Comparison of ENCODE assay signal across 8 cellular contexts in genomic region chr2:134118279-134119116, GRCh38.
DNase-seq lines count a peak whose midpoint lies in the region; ATAC-seq and TF ChIP-seq lines count a peak whose summit lies in the region.

No MANE protein-coding gene starts in this region.

- no peak for TF ChIP-seq POLR2A in right lobe of liver (IDR thresholded peaks at IDR 0.05)

- H3K4me3 Mint-ChIP-seq in activated CD4-positive, alpha-beta T cell treated with anti-CD3 and anti-CD28 coated beads for 36 hours, result peak overlapping the region; percentile 80

- TF ChIP-seq CTCF in BJ (IDR thresholded peaks at IDR 0.05; ENCODE audit: insufficient read depth, low read depth, low read length), result peak; percentile 77
- peak; percentile 57 for TF ChIP-seq CTCF in colonic mucosa (IDR thresholded peaks at IDR 0.05)
- peak; percentile 78 to 91 (median 86) for TF ChIP-seq CTCF in right lobe of liver (IDR thresholded peaks at IDR 0.05)

- CTCF ChIA-PET in BJ (lab: Yijun Ruan, JAX), result interaction anchor here (0.6 to 7.6 kb wide), 45 partner anchors 9 to 799 kb away, joined by 3 to 134 read pairs (median 4); partner anchors contain the start of genes ACMSD and MGAT5
- CTCF ChIA-PET in activated CD4-positive, alpha-beta T cell treated with anti-CD3 and anti-CD28 coated beads for 36 hours (lab: Charles Lee), result interaction anchor here (0.6 to 5.7 kb wide), 46 partner anchors 9 to 343 kb away, joined by 3 to 125 read pairs (median 5); no protein-coding TSS in a partner anchor

- peaks cover 2% of the 10 kb centered on the region for H3K27me3 Mint-ChIP-seq in activated CD4-positive, alpha-beta T cell treated with anti-CD3 and anti-CD28 coated beads for 36 hours

- H3K36me3 ChIP-seq in BJ (ENCODE audit: control insufficient read depth, insufficient read depth, low read length), result no peaks in the 10 kb centered on the region
- no peaks in the 10 kb centered on the region for H3K36me3 ChIP-seq in colonic mucosa
- H3K36me3 ChIP-seq in right lobe of liver, result no peaks in the 10 kb centered on the region

- peak; percentile 38 for ATAC-seq in HG03432 (IDR thresholded peaks at IDR 0.05; ENCODE audit: unreplicated experiment)
- ATAC-seq in activated CD4-positive, alpha-beta T cell treated with anti-CD3 and anti-CD28 coated beads for 36 hours, result peak; percentile 64
- peak; percentile 59 to 71 (median 70) for ATAC-seq in right lobe of liver

- H3K27ac ChIP-seq in colonic mucosa, result no peak overlapping the region
- peak overlapping the region in 1 of 3 donors; percentile 28 for H3K27ac ChIP-seq in right lobe of liver

- peak overlapping the region in 1 of 2 donors; percentile 30 for H3K9ac ChIP-seq in colonic mucosa (ENCODE audit: low read depth in 2 of 2, low read length in 2 of 2)

- no peak overlapping the region for H3K27ac Mint-ChIP-seq in activated CD4-positive, alpha-beta T cell treated with anti-CD3 and anti-CD28 coated beads for 36 hours

- intact Hi-C loops in activated CD4-positive, alpha-beta T cell treated with anti-CD3 and anti-CD28 coated beads for 36 hours (cut with DNase I, micrococcal nuclease), result loop anchor here (1.0 to 10.0 kb wide), 14 partner anchors 52 to 800 kb away; partner anchors contain the start of gene CCNT2 (in 1 of the 2)
- intact Hi-C loops in colonic mucosa (cut with DNase I) (loop anchor here (5.0 kb wide), 3 partner anchors 89 to 294 kb away; no protein-coding TSS in a partner anchor), right lobe of liver (cut with DNase I) (no loop called here)

- H3K27me3 ChIP-seq in BJ (ENCODE audit: control insufficient read depth, insufficient read depth, low read length) (no peaks in the 10 kb centered on the region; the same call in 1 of the 2 replicates), colonic mucosa (no peaks in the 10 kb centered on the region), right lobe of liver (no peaks in the 10 kb centered on the region)

- DNase-seq in BJ (ENCODE audit: low read depth) (peak; percentile 87), GM19238 (ENCODE audit: insufficient read length, low spot score) (peak; percentile 62), NCI-H524 (lab: John Stamatoyannopoulos, UW) (peak; percentile 77 to 91), colonic mucosa (peak; percentile 92), right lobe of liver (peak; percentile 79 to 87 (median 80))
- DNase-seq in activated CD4-positive, alpha-beta T cell treated with anti-CD3 and anti-CD28 coated beads for 36 hours, result peak; percentile 93
- DNase-seq in stimulated activated CD4-positive, alpha-beta T cell treated with anti-CD3 and anti-CD28 coated beads, TNF-alpha, amount 100 ng/mL, for 1 hour (ENCODE audit: low read depth in 3 of 3, low spot score in 1 of 3), result peak; percentile 59 to 72 (median 64)

- 23% methylated on average over 8 of the region's 8 CpGs for WGBS in right lobe of liver (ENCODE audit: insufficient coverage, low coverage, low lambda C conversion rate, missing lambda C conversion rate)

- no peak overlapping the region for H3K4me3 ChIP-seq in BJ (ENCODE audit: low read depth, low read length)
- no peak overlapping the region for H3K4me3 ChIP-seq in colonic mucosa
- H3K4me3 ChIP-seq in right lobe of liver, result no peak overlapping the region

- H3K4me1 ChIP-seq in colonic mucosa, result peaks cover 15% of the 10 kb centered on the region
- H3K4me1 ChIP-seq in right lobe of liver, result peaks cover 0 to 10% (median 3%) of the 10 kb centered on the region in 4 donors

- H3K9me3 Mint-ChIP-seq in activated CD4-positive, alpha-beta T cell treated with anti-CD3 and anti-CD28 coated beads for 36 hours (ENCODE audit: low read depth), result no peaks in the 10 kb centered on the region

- H3K36me3 Mint-ChIP-seq in activated CD4-positive, alpha-beta T cell treated with anti-CD3 and anti-CD28 coated beads for 36 hours (ENCODE audit: low read depth), result no peaks in the 10 kb centered on the region

- H3K4me1 Mint-ChIP-seq in activated CD4-positive, alpha-beta T cell treated with anti-CD3 and anti-CD28 coated beads for 36 hours, result peaks cover 31% of the 10 kb centered on the region

- POLR2A ChIA-PET in BJ (lab: Charles Lee), result interaction anchor here (0.6 to 0.8 kb wide), 4 partner anchors 242 to 1834 kb away, joined by 3 to 4 read pairs (median 4); no protein-coding TSS in a partner anchor
- POLR2A ChIA-PET in activated CD4-positive, alpha-beta T cell treated with anti-CD3 and anti-CD28 coated beads for 36 hours (lab: Charles Lee), result interaction anchor here (0.6 to 1.3 kb wide), 4 partner anchors 52 to 1835 kb away, joined by 3 to 5 read pairs (median 4); no protein-coding TSS in a partner anchor

- H3K9me3 ChIP-seq in colonic mucosa (no peaks in the 10 kb centered on the region), right lobe of liver (no peaks in the 10 kb centered on the region)

Comparison
In these comparisons a context has a peak if more than half of its experiments do, and no peak if none do; other contexts are left out.
1. intact Hi-C loops: an anchor here in activated CD4-positive, alpha-beta T cell treated with anti-CD3 and anti-CD28 coated beads for 36 hours (1.0 to 10.0 kb wide) and colonic mucosa (5.0 kb wide); none called in right lobe of liver.